Comparison of ENCODE assay signal across 26 cellular contexts in the genomic region with DNA sequence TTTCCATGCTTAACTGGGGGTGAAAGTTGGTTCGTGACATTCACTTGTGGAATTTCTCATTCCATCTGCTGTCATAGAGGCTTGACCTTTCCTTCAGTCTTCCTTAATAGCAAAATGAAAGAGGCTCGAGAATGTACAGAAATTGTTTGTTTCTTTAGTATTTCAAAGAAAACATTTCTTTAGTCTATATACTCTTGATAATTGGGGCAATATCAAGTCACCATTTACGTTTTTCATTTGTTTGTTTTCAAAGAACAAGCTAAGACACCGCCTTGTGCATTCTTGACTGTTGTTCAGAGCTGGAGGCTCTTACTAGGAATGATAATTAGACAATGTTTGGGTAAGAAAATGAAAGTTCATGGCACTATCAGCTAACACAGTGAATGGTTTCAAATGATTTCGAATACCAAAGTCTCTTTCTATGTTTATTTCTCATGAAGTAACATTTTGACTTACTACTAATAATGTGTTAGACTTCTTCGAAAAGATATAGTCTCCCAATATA.
"Had no signal": no experiment of that assay in that cellular context is flagged by ENCODE, and none has a peak within 500 bp of the region (broad histone marks: within the 10 kb centered on the region; RNA-seq: fewer than 3 reads in every experiment).

No MANE protein-coding gene starts in this region.

- H3K4me3 Mint-ChIP-seq: immature natural killer cell; naive thymus-derived CD8-positive, alpha-beta T cell; nephron progenitor cell; stimulated activated memory B cell treated with anti-CD40 and anti-IgM and Interleukin-4, amounts not matched to agents 10 μg/mL and 1 μg/mL and 100 μg/mL, for 72 hours; type B pancreatic cell had no signal

- H3K9me3 ChIP-seq: lower lobe of right lung, ovary, psoas muscle, sigmoid colon, testis, tibial artery had no signal

- FAIRE-seq: keratinocyte had no signal

- H3K27me3 ChIP-seq: dorsolateral prefrontal cortex, ovary, sigmoid colon, testis, tibial artery had no signal

- ATAC-seq: left ventricle myocardium superior; lower lobe of right lung; naive thymus-derived CD8-positive, alpha-beta T cell; psoas muscle; right cardiac atrium; stimulated activated memory B cell treated with anti-CD40 and anti-IgM and Interleukin-4, amounts not matched to agents 10 μg/mL and 1 μg/mL and 100 μg/mL, for 72 hours; stimulated activated naive CD8-positive, alpha-beta T cell treated with anti-CD3 and anti-CD28 coated beads, Interleukin-15, Interleukin-2, amounts not matched to agents 100 U/mL and 50 U/mL, for 24 hours had no signal

- H3K9me3 Mint-ChIP-seq: stimulated activated memory B cell treated with anti-CD40 and anti-IgM and Interleukin-4, amounts not matched to agents 10 μg/mL and 1 μg/mL and 100 μg/mL, for 72 hours; type B pancreatic cell had no signal

- H3K27ac Mint-ChIP-seq: immature natural killer cell; naive thymus-derived CD8-positive, alpha-beta T cell; nephron progenitor cell; stimulated activated memory B cell treated with anti-CD40 and anti-IgM and Interleukin-4, amounts not matched to agents 10 μg/mL and 1 μg/mL and 100 μg/mL, for 72 hours; type B pancreatic cell had no signal

- H3K36me3 ChIP-seq: lower lobe of right lung, ovary, sigmoid colon, tibial artery had no signal

- H3K36me3 Mint-ChIP-seq: immature natural killer cell; naive thymus-derived CD8-positive, alpha-beta T cell; stimulated activated memory B cell treated with anti-CD40 and anti-IgM and Interleukin-4, amounts not matched to agents 10 μg/mL and 1 μg/mL and 100 μg/mL, for 72 hours; type B pancreatic cell had no signal

- H3K4me1 ChIP-seq: lower lobe of right lung, psoas muscle, sigmoid colon, testis, tibial artery had no signal

- H3K4me1 Mint-ChIP-seq: immature natural killer cell; naive thymus-derived CD8-positive, alpha-beta T cell; nephron progenitor cell; stimulated activated memory B cell treated with anti-CD40 and anti-IgM and Interleukin-4, amounts not matched to agents 10 μg/mL and 1 μg/mL and 100 μg/mL, for 72 hours had no signal

- H3K27me3 Mint-ChIP-seq: naive thymus-derived CD8-positive, alpha-beta T cell; stimulated activated memory B cell treated with anti-CD40 and anti-IgM and Interleukin-4, amounts not matched to agents 10 μg/mL and 1 μg/mL and 100 μg/mL, for 72 hours; type B pancreatic cell had no signal

- DNase-seq: cortex of kidney; dorsolateral prefrontal cortex; effector CD4-positive, alpha-beta T cell; foreskin melanocyte; glutamatergic neuron; hypothalamus; immature natural killer cell; left ventricle myocardium superior; lower lobe of right lung; naive thymus-derived CD8-positive, alpha-beta T cell; nephron progenitor cell; nucleus accumbens; ovary; posterior cingulate gyrus; psoas muscle; right cardiac atrium; sigmoid colon; stimulated activated CD4-positive, alpha-beta T cell treated with anti-CD3 and anti-CD28 coated beads, Interleukin-2, amount 100 ng/mL, for 24 hours; stimulated activated CD4-positive, alpha-beta T cell treated with anti-CD3 and anti-CD28 coated beads, Interleukin-4, amount 100 ng/mL, for 24 hours; stimulated activated naive CD8-positive, alpha-beta T cell treated with anti-CD3 and anti-CD28 coated beads, Interleukin-15, Interleukin-2, amounts not matched to agents 100 U/mL and 50 U/mL, for 24 hours; substantia nigra; testis; tibial artery had no signal

- H3K4me3 ChIP-seq: dorsolateral prefrontal cortex, lower lobe of right lung, ovary, psoas muscle, sigmoid colon, testis, tibial artery had no signal
